Comparison of ENCODE assay signal across 17 cellular contexts in the genomic region with DNA sequence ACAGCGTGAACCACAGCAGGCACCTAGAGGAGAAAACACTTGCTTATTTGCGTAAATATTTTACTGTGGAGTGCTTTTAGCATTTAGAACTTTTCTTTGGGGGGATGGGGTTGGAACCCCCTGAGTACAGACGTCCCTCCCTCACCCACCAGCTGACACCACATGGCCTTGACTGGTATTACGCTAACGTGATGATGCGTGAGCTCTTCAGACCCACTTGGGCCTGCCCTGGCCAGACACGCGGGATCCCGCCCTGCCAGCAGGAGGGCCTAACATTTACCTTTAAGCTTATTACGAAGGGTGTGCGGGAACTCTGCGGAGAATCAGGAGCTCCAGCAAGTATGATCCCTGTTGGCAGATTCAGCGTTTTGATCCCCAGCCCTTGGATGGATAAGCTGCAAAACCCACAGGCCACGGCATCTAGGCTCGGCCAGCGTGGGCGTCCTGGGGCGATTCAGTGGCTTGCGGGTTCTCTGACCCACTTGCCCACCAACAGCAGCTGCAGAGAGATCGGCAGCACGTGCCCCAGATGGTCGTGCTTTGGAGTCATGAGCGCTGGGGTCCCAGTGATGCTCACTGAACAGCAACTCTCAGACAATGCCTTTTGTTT.
DNase-seq lines count a peak whose midpoint lies in the region; ATAC-seq, FAIRE-seq and TF ChIP-seq lines count a peak whose summit lies in the region.
"Had no signal": no experiment of that assay in that cellular context is flagged by ENCODE, and none has a peak within 500 bp of the region (broad histone marks: within the 10 kb centered on the region; RNA-seq: fewer than 3 reads in every experiment).

No MANE protein-coding gene starts in this region.

- peak; percentile 78 for ATAC-seq in WTC11
- peak; percentile 65 for ATAC-seq in HepG2
- ATAC-seq: CD8-positive, alpha-beta T cell; Right ventricle myocardium inferior; stimulated activated naive CD8-positive, alpha-beta T cell treated with anti-CD3 and anti-CD28 coated beads, Interleukin-15, amount 100 ng/mL, for 72 hours had no signal

- peak overlapping the region; percentile 90 for H3K27ac Mint-ChIP-seq in WTC11
- H3K27ac Mint-ChIP-seq in Calu3 (ENCODE audit: unreplicated experiment): no peak overlapping the region
- H3K27ac Mint-ChIP-seq: CD8-positive, alpha-beta T cell; IgD-negative memory B cell; stimulated activated naive CD8-positive, alpha-beta T cell treated with anti-CD3 and anti-CD28 coated beads, Interleukin-15, amount 100 ng/mL, for 72 hours had no signal

- 72% methylated on average over 11 of the region's 23 CpGs for WGBS in HepG2 (ENCODE audit: low lambda C conversion rate)

- no peaks in the 10 kb centered on the region for H3K36me3 ChIP-seq in HepG2 (replicated peaks in 1 of 2; ENCODE audit: control insufficient read depth in 1 of 2, insufficient read depth in 2 of 2, low read length in 2 of 2)
- H3K36me3 ChIP-seq: cardiac muscle cell had no signal

- H3K27me3 Mint-ChIP-seq in WTC11 (ENCODE audit: low read depth) (no peaks in the 10 kb centered on the region), Calu3 (ENCODE audit: unreplicated experiment) (no peaks in the 10 kb centered on the region)
- H3K27me3 Mint-ChIP-seq: IgD-negative memory B cell; stimulated activated naive CD8-positive, alpha-beta T cell treated with anti-CD3 and anti-CD28 coated beads, Interleukin-15, amount 100 ng/mL, for 72 hours had no signal

- no peaks in the 10 kb centered on the region for H3K79me2 ChIP-seq in HepG2 (ENCODE audit: insufficient read depth, low read length)

- no peak for FAIRE-seq in HepG2 (lab: Jason Lieb, UNC)
- no peak for FAIRE-seq in D721Med (lab: Jason Lieb, UNC)

- no peak for TF ChIP-seq RAD21 in HepG2 (CRISPR knock-in tag; IDR thresholded peaks at IDR 0.05)

- no peak overlapping the region for H3K4me2 ChIP-seq in HepG2 (ENCODE audit: low read depth, low read length)

- H3K9me3 Mint-ChIP-seq in WTC11: no peaks in the 10 kb centered on the region
- no peaks in the 10 kb centered on the region for H3K9me3 Mint-ChIP-seq in Calu3 (ENCODE audit: low read depth, unreplicated experiment)
- H3K9me3 Mint-ChIP-seq: CD8-positive, alpha-beta T cell; IgD-negative memory B cell; neural crest cell; stimulated activated naive CD8-positive, alpha-beta T cell treated with anti-CD3 and anti-CD28 coated beads, Interleukin-15, amount 100 ng/mL, for 72 hours had no signal

- no peaks in the 10 kb centered on the region for H3K36me3 Mint-ChIP-seq in WTC11
- no peaks in the 10 kb centered on the region for H3K36me3 Mint-ChIP-seq in Calu3 (ENCODE audit: insufficient read depth, unreplicated experiment)
- H3K36me3 Mint-ChIP-seq: CD8-positive, alpha-beta T cell; IgD-negative memory B cell had no signal

- CTCF ChIA-PET in WTC11 (lab: Charles Lee) (interaction anchor here (1.1 to 2.0 kb wide), 8 partner anchors 8 to 142 kb away, joined by 3 to 14 read pairs (median 4); no protein-coding TSS in a partner anchor), HepG2 (lab: Yijun Ruan, JAX; ENCODE audit: low intra/inter-chr PET ratio, low total read pairs) (no interaction called here), Calu3 (lab: Charles Lee) (interaction anchor here (0.5 to 1.4 kb wide), 4 partner anchors 16 to 589 kb away, joined by 3 read pairs; no protein-coding TSS in a partner anchor)

- no peak overlapping the region for H3K4me3 ChIP-seq in HepG2 (replicated peaks in 1 of 3; ENCODE audit: insufficient read depth in 1 of 3, low read depth in 2 of 3, low read length in 3 of 3)
- H3K4me3 ChIP-seq: cardiac muscle cell had no signal

- DNase-seq in activated effector memory CD4-positive, alpha-beta T cell treated with anti-CD3 and anti-CD28 coated beads, Interleukin-2, amount 50 U/mL, for 16 hours: peak; percentile 43
- DNase-seq in activated effector memory CD4-positive, alpha-beta T cell treated with Interleukin-2 at 50 U/mL for 16 hours: no peak
- DNase-seq in WTC11 (ENCODE audit: low spot score): no peak
- DNase-seq in HepG2 (ENCODE audit: low spot score): peak; percentile 19
- DNase-seq in NCI-H446 (lab: John Stamatoyannopoulos, UW): no peak
- no peak for DNase-seq in activated gamma-delta T cell (lab: John Stamatoyannopoulos, UW)
- DNase-seq in D721Med (ENCODE audit: insufficient read length, low spot score): no peak
- no peak for DNase-seq in Calu3
- DNase-seq: activated CD4-positive, CD25-positive, alpha-beta regulatory T cell; activated CD8-positive, alpha-beta memory T cell treated with anti-CD3 and anti-CD28 coated beads for 24 hours; CD8-positive, alpha-beta T cell; NCI-H2171 treated with DMSO at 0.1 percent for 48 hours; stimulated activated naive CD8-positive, alpha-beta T cell treated with anti-CD3 and anti-CD28 coated beads, Interleukin-15, amount 100 ng/mL, for 72 hours had no signal

- no peak overlapping the region for H3K9ac ChIP-seq in HepG2 (ENCODE audit: insufficient read depth, low read depth, low read length)

- H3K4me3 Mint-ChIP-seq in WTC11: no peak overlapping the region
- H3K4me3 Mint-ChIP-seq in Calu3 (ENCODE audit: low read depth, unreplicated experiment): no peak overlapping the region
- H3K4me3 Mint-ChIP-seq: CD8-positive, alpha-beta T cell; neural crest cell; stimulated activated naive CD8-positive, alpha-beta T cell treated with anti-CD3 and anti-CD28 coated beads, Interleukin-15, amount 100 ng/mL, for 72 hours had no signal

- no peaks in the 10 kb centered on the region for H3K9me3 ChIP-seq in HepG2 (ENCODE audit: low read length)

- H2AFZ ChIP-seq in HepG2 (ENCODE audit: low read length): no peak overlapping the region

- no TSS peak for BruUV-seq in HepG2 (replicated peaks; lab: Mats Ljungman, UMichigan)
- BruUV-seq in Calu3 (replicated peaks; lab: Mats Ljungman, UMichigan): no TSS peak

- intact Hi-C loops in HepG2 (cut with micrococcal nuclease; ENCODE audit: unreplicated experiment): no loop called here
- intact Hi-C loops in Calu3 (cut with micrococcal nuclease; ENCODE audit: unreplicated experiment): no loop called here

- H4K20me1 ChIP-seq in HepG2 (ENCODE audit: insufficient read depth, low read length): no peaks in the 10 kb centered on the region

- peaks cover 37% of the 10 kb centered on the region for H3K4me1 Mint-ChIP-seq in WTC11
- H3K4me1 Mint-ChIP-seq in Calu3 (ENCODE audit: low read depth, unreplicated experiment): no peaks in the 10 kb centered on the region
- H3K4me1 Mint-ChIP-seq: IgD-negative memory B cell; stimulated activated naive CD8-positive, alpha-beta T cell treated with anti-CD3 and anti-CD28 coated beads, Interleukin-15, amount 100 ng/mL, for 72 hours had no signal

- TF ChIP-seq CTCF in WTC11 (IDR thresholded peaks at IDR 0.05) (no peak), HepG2 (CRISPR knock-in tag; IDR thresholded peaks at IDR 0.05) (no peak), D721Med (IDR thresholded peaks at IDR 0.05; ENCODE audit: insufficient read depth, missing control alignments) (no peak), Calu3 (IDR thresholded peaks at IDR 0.05; ENCODE audit: unreplicated experiment) (no peak)

- H3K27ac ChIP-seq in HepG2 (ENCODE audit: extremely low read length, insufficient read depth, low read length): no peak overlapping the region
- H3K27ac ChIP-seq: cardiac muscle cell had no signal

- TF ChIP-seq EP300 in HepG2 (IDR thresholded peaks at IDR 0.05; ENCODE audit: low read depth in 2 of 2, low read length in 2 of 2) (no peak), HepG2 (CRISPR knock-in tag; IDR thresholded peaks at IDR 0.05; ENCODE audit: borderline replicate concordance) (no peak)

- in situ Hi-C loops in HepG2 (cut with HindIII; ENCODE audit: extremely low pct_ligation_motif_present, low pct_unique_long_range_greater_than_20kb): no loop called here

- POLR2A ChIA-PET in WTC11 (lab: Charles Lee): no interaction called here
- POLR2A ChIA-PET in HepG2 (lab: Yijun Ruan, JAX): no interaction called here

- peaks cover 28% of the 10 kb centered on the region for H3K4me1 ChIP-seq in HepG2 (ENCODE audit: insufficient read depth, low read length)

- H3K27me3 ChIP-seq in HepG2 (ENCODE audit: control insufficient read depth in 1 of 2, insufficient read depth in 2 of 2, low read length in 2 of 2): no peaks in the 10 kb centered on the region
- H3K27me3 ChIP-seq: cardiac muscle cell had no signal

- no peak for TF ChIP-seq POLR2A in HepG2 (IDR thresholded peaks at IDR 0.05; ENCODE audit: insufficient read depth in 1 of 2, low read depth in 2 of 2, low read length in 2 of 2)

TF ChIP-seq in WTC11, 78 proteins besides CTCF, POLR2A, EP300 and RAD21 (continues in another document):
- TF ChIP-seq ETV6 (CRISPR knock-in tag; IDR thresholded peaks at IDR 0.05) (no peak), GRHL2 (CRISPR knock-in tag; IDR thresholded peaks at IDR 0.05; ENCODE audit: insufficient replicate concordance, severe bottlenecking) (no peak)

TF ChIP-seq in HepG2, 621 proteins besides CTCF, POLR2A, EP300 and RAD21 (continues in another document):
- TF ChIP-seq, protein P1, sequence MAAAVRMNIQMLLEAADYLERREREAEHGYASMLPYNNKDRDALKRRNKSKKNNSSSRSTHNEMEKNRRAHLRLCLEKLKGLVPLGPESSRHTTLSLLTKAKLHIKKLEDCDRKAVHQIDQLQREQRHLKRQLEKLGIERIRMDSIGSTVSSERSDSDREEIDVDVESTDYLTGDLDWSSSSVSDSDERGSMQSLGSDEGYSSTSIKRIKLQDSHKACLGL (CRISPR knock-in tag; IDR thresholded peaks at IDR 0.05): no peak
- TF ChIP-seq PHF21A (CRISPR knock-in tag; IDR thresholded peaks at IDR 0.05) (no peak), RNF2 (conservative IDR thresholded peaks at IDR 0.05; ENCODE audit: low read depth) (no peak), ZNF704 (CRISPR knock-in tag; IDR thresholded peaks at IDR 0.05; ENCODE audit: borderline replicate concordance) (no peak)

Comparison
In these comparisons a context has a peak if more than half of its experiments do, and no peak if none do; other contexts are left out.
1. DNase-seq: peak in activated effector memory CD4-positive, alpha-beta T cell treated with anti-CD3 and anti-CD28 coated beads, Interleukin-2, amount 50 U/mL, for 16 hours (single experiment) and HepG2 (single experiment); none in activated effector memory CD4-positive, alpha-beta T cell treated with Interleukin-2 at 50 U/mL for 16 hours (single experiment), WTC11 (single experiment), NCI-H446 (0 of 2), activated gamma-delta T cell (single experiment), D721Med (single experiment) and Calu3 (single experiment).